In genomic region chr9:104085538-104085937, GRCh38 we compare ENCODE assay signal across 18 cellular contexts.
"Had no signal": no experiment of that assay in that cellular context is flagged by ENCODE, and none has a peak within 500 bp of the region (broad histone marks: within the 10 kb centered on the region; RNA-seq: fewer than 3 reads in every experiment).

No MANE protein-coding gene starts in this region.

- H3K9me3 ChIP-seq: colonic mucosa, esophagus muscularis mucosa, gastroesophageal sphincter, lower lobe of right lung had no signal

- DNase-seq: colonic mucosa; cortex of kidney; effector CD8-positive, alpha-beta T cell; effector memory CD8-positive, alpha-beta T cell; endodermal cell; foreskin keratinocyte; heart right ventricle; hippocampal formation; left cardiac atrium; left lung; left ventricle myocardium superior; lower lobe of right lung; mesenchymal stem cell; mucosa of descending colon; naive B cell; naive thymus-derived CD8-positive, alpha-beta T cell had no signal

- H3K4me3 ChIP-seq: colonic mucosa, esophagus muscularis mucosa, gastroesophageal sphincter, heart right ventricle, left lung, lower lobe of right lung, mucosa of descending colon had no signal

- H3K27me3 ChIP-seq: colonic mucosa, esophagus muscularis mucosa, foreskin keratinocyte, gastroesophageal sphincter, heart right ventricle, left lung had no signal

- H3K4me1 ChIP-seq: colonic mucosa, foreskin keratinocyte, heart right ventricle, lower lobe of right lung had no signal

- H3K27ac ChIP-seq: colonic mucosa, esophagus muscularis mucosa, foreskin keratinocyte, gastroesophageal sphincter, heart right ventricle, left lung, lower lobe of right lung had no signal

- H3K36me3 ChIP-seq: colonic mucosa, esophagus muscularis mucosa, gastroesophageal sphincter, heart right ventricle, left lung, lower lobe of right lung had no signal
